21 cellular contexts compared by ENCODE assay signal in the genomic region with DNA sequence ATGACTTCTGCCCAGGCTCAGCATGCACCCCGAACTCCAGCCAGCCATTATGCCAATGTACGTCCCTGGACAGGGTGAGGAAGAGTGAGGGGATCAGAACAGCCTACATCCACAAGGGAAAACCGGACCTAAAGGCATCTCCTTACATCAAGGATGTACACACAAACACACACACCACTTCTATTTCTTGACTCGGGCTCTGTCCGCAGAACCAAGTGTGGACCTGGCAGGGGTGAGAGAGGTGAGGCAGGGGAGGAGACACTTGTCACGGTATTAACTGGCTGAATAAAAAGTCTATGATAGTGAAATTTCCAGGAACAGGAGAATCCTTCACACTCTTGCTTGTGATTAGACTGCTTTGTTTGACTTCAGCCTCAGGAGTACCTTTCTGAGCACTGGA. TPM values are rescaled to one million over a fixed set of nuclear protein-coding genes. Genes with fewer than 3 reads are reported as not detected.
DNase-seq lines count a peak whose midpoint lies in the region; ATAC-seq and TF ChIP-seq lines count a peak whose summit lies in the region.
"Had no signal": no experiment of that assay in that cellular context is flagged by ENCODE, and none has a peak within 500 bp of the region (broad histone marks: within the 10 kb centered on the region; RNA-seq: fewer than 3 reads in every experiment).

No MANE protein-coding gene starts in this region.

- H3K9me3 ChIP-seq in fibroblast of lung (ENCODE audit: control insufficient read depth, insufficient read depth, low read depth, low read length) (no peaks in the 10 kb centered on the region), parathyroid adenoma (ENCODE audit: control insufficient read depth, low read length) (no peaks in the 10 kb centered on the region), transverse colon (no peaks in the 10 kb centered on the region), A673 (ENCODE audit: low read depth, low read length, poor library complexity, severe bottlenecking) (no peaks in the 10 kb centered on the region)

- H3K27ac ChIP-seq in fibroblast of lung (ENCODE audit: insufficient read depth, low read length) (no peak overlapping the region), parathyroid adenoma (no peak overlapping the region), transverse colon (peak overlapping the region; percentile 84 to 91 (median 87)), A673 (ENCODE audit: low read depth, low read length, poor library complexity, severe bottlenecking) (no peak overlapping the region)
- H3K27ac ChIP-seq: 22Rv1, HL-60, PC-9, SK-N-MC had no signal

- no TSS peak for BruUV-seq in A673 (replicated peaks; lab: Mats Ljungman, UMichigan)

- H3K4me3 ChIP-seq in fibroblast of lung (replicated peaks in 1 of 4; ENCODE audit: control extremely low read depth in 1 of 4, insufficient read depth in 1 of 4, low read depth in 3 of 4, low read length in 4 of 4) (peak overlapping the region in 2 of 4 experiments; percentile 39 to 76), parathyroid adenoma (ENCODE audit: low read depth, low read length) (peak overlapping the region; percentile 68), transverse colon (peak overlapping the region; percentile 40 to 57 (median 50)), A673 (ENCODE audit: low read depth, low read length, poor library complexity, severe bottlenecking) (no peak overlapping the region)
- H3K4me3 ChIP-seq: PC-9, SK-N-MC had no signal

- no peak for TF ChIP-seq EP300 in transverse colon (IDR thresholded peaks at IDR 0.05; ENCODE audit: low read depth)

- intact Hi-C loops in transverse colon (cut with DNase I; ENCODE audit: low total_unique reads) = no loop called here
- intact Hi-C loops in A673 (cut with micrococcal nuclease; ENCODE audit: unreplicated experiment) = no loop called here

- H3K36me3 ChIP-seq in fibroblast of lung (ENCODE audit: control insufficient read depth, insufficient read depth, low read length) = peaks cover 1% of the 10 kb centered on the region
- no peaks in the 10 kb centered on the region for H3K36me3 ChIP-seq in parathyroid adenoma (ENCODE audit: control insufficient read depth, insufficient read depth, low read length)
- H3K36me3 ChIP-seq in transverse colon = no peaks in the 10 kb centered on the region
- no peaks in the 10 kb centered on the region for H3K36me3 ChIP-seq in A673 (ENCODE audit: insufficient read depth, low read length, poor library complexity, severe bottlenecking)

- H3K79me2 ChIP-seq in fibroblast of lung (ENCODE audit: control insufficient read depth, insufficient read depth, low read length) = peaks cover 12% of the 10 kb centered on the region
- H3K79me2 ChIP-seq in parathyroid adenoma = no peaks in the 10 kb centered on the region

- H3K9ac ChIP-seq in fibroblast of lung (ENCODE audit: insufficient read depth, low read length) = no peak overlapping the region
- H3K9ac ChIP-seq in parathyroid adenoma = no peak overlapping the region

- DNase-seq in NCI-H82 (lab: John Stamatoyannopoulos, UW) (peak; percentile 34), NCI-H82 treated with DMSO at 0.1 percent for 48 hours (lab: John Stamatoyannopoulos, UW; ENCODE audit: unreplicated experiment) (no peak), fibroblast of lung (ENCODE audit: low read depth in 2 of 2) (no peak), transverse colon (no peak), A673 (ENCODE audit: low spot score) (no peak), amniotic stem cell (lab: John Stamatoyannopoulos, UW) (no peak)
- DNase-seq: activated CD4-positive, alpha-beta T cell treated with anti-CD3 and anti-CD28 coated beads, Interleukin-2, amount 50 U/mL, for 4 hours; activated T-cell treated with anti-CD3 and anti-CD28 coated beads, Interleukin-2, amount 50 U/mL, for 4 hours; caudate nucleus; DMS79; KBM-7; NCI-H1092; NCI-H2107; NCI-H69; PC-9 had no signal

- ATAC-seq in HG02852 (IDR thresholded peaks at IDR 0.05; ENCODE audit: unreplicated experiment) = no peak
- ATAC-seq: activated T-cell treated with anti-CD3 and anti-CD28 coated beads, Interleukin-2, amount 50 U/mL, for 4 hours had no signal

- CTCF ChIA-PET in A673 (lab: Charles Lee) = no interaction called here

- TF ChIP-seq CTCF in fibroblast of lung (conservative IDR thresholded peaks at IDR 0.05 in 1 of 2, IDR thresholded peaks at IDR 0.05 in 1 of 2; ENCODE audit: low read depth in 1 of 2, low read length in 2 of 2) = no peak
- no peak for TF ChIP-seq CTCF in parathyroid adenoma (IDR thresholded peaks at IDR 0.05)
- TF ChIP-seq CTCF in transverse colon (IDR thresholded peaks at IDR 0.05) = no peak
- no peak for TF ChIP-seq CTCF in A673 (conservative IDR thresholded peaks at IDR 0.05; ENCODE audit: low read depth, low read length)

- WGBS in transverse colon (ENCODE audit: low coverage in 1 of 2), 2 donors = 55% methylated on average over 6 of the region's 6 CpGs; no CpG with 5 or more reads in 1 of the 2 donors

- no peaks in the 10 kb centered on the region for H3K27me3 ChIP-seq in fibroblast of lung (ENCODE audit: control insufficient read depth, insufficient read depth, low read length)
- no peaks in the 10 kb centered on the region for H3K27me3 ChIP-seq in parathyroid adenoma (ENCODE audit: control insufficient read depth, insufficient read depth, low read length)
- H3K27me3 ChIP-seq in transverse colon = peaks cover 32% of the 10 kb centered on the region
- no peaks in the 10 kb centered on the region for H3K27me3 ChIP-seq in A673 (replicated peaks; ENCODE audit: insufficient read depth, low read depth, low read length, poor library complexity)

- POLR2A ChIA-PET in A673 (lab: Charles Lee; ENCODE audit: low non-redundant PET) = no interaction called here

- H2AFZ ChIP-seq in fibroblast of lung (ENCODE audit: low read length) (no peak overlapping the region), parathyroid adenoma (no peak overlapping the region)
- H2AFZ ChIP-seq: PC-9 had no signal

- no peaks in the 10 kb centered on the region for H4K20me1 ChIP-seq in fibroblast of lung (ENCODE audit: control insufficient read depth, extremely low read depth, insufficient read depth, low read length)

- H3K4me1 ChIP-seq in fibroblast of lung (ENCODE audit: control insufficient read depth, extremely low read depth, insufficient read depth, low read length) = peaks cover 20% of the 10 kb centered on the region
- H3K4me1 ChIP-seq in parathyroid adenoma = peaks cover 8% of the 10 kb centered on the region
- peaks cover 0 to 18% (median 7%) of the 10 kb centered on the region in 4 donors for H3K4me1 ChIP-seq in transverse colon
- H3K4me1 ChIP-seq in A673 (ENCODE audit: insufficient read depth, low read length, poor library complexity, severe bottlenecking) = peaks cover 8% of the 10 kb centered on the region

- in situ Hi-C loops in transverse colon (cut with MboI; ENCODE audit: low pct_ligation_motif_present in 1 of 4, low pct_unique_long_range_greater_than_20kb in 1 of 4, low sequenced_read_pairs in 3 of 4) = no loop called here

- H3K4me2 ChIP-seq in fibroblast of lung (ENCODE audit: extremely low read depth, insufficient read depth, low read length) (peak overlapping the region; percentile 33), parathyroid adenoma (ENCODE audit: low read length) (peak overlapping the region; percentile 95)
- H3K4me2 ChIP-seq: PC-9 had no signal

- TF ChIP-seq POLR2A in transverse colon (IDR thresholded peaks at IDR 0.05) = peak; percentile 10

RNA-seq across cellular contexts. Expression of gene LMOD1, which starts 2.3 kb away (rescaled TPM):
- 20.5 and 36.3 TPM in 2 replicates for total RNA-seq in fibroblast of lung
- 9.7 and 74.9 TPM in 2 replicates for polyA plus RNA-seq in fibroblast of lung
- 12.2 and 102 TPM in 2 replicates for polyA plus RNA-seq in fibroblast of lung (2012)
- polyA minus RNA-seq in fibroblast of lung (ENCODE audit: low replicate concordance) = 15.5 and 153 TPM in 2 replicates
- total RNA-seq in transverse colon = 100 to 1,000 TPM in 3 of 4 donors, 10 to 100 TPM in 1; 73.2 to 166 (median 115) TPM
- 0.20 TPM in 1 of 2 replicates, not detected in the other for total RNA-seq in A673 (2021)
- total RNA-seq: lung microvascular endothelial cell had no signal

RNA-seq across cellular contexts. Expression of gene TIMM17A, which starts 11.3 kb away (rescaled TPM):
- total RNA-seq in fibroblast of lung (41.9 and 47.7 TPM in 2 replicates), transverse colon (10 to 100 TPM in 3 of 4 donors, 1 to 10 TPM in 1; 3.0 to 37.0 (median 33.7) TPM), A673 (2021) (111 and 112 TPM in 2 replicates)
- 102 and 103 TPM in 2 replicates for polyA plus RNA-seq in fibroblast of lung
- polyA plus RNA-seq in fibroblast of lung (2012) = 87.4 and 89.3 TPM in 2 replicates
- polyA minus RNA-seq in fibroblast of lung (ENCODE audit: low replicate concordance) = 0.82 and 37.3 TPM in 2 replicates

RNA-seq across cellular contexts. Expression of gene RNPEP, which starts 38.4 kb away (rescaled TPM):
- total RNA-seq in fibroblast of lung = 43.7 and 77.1 TPM in 2 replicates
- polyA plus RNA-seq in fibroblast of lung = 56.9 and 63.1 TPM in 2 replicates
- polyA plus RNA-seq in fibroblast of lung (2012) = 67.5 and 69.1 TPM in 2 replicates
- 149 and 172 TPM in 2 replicates for polyA minus RNA-seq in fibroblast of lung (ENCODE audit: low replicate concordance)
- 100 to 1,000 TPM; 118 to 285 (median 184) TPM for total RNA-seq in transverse colon
- 59.3 and 74.1 TPM in 2 replicates for total RNA-seq in A673 (2021)

RNA-seq across cellular contexts. Expression of gene SHISA4, which starts 55.3 kb away (rescaled TPM):
- total RNA-seq in fibroblast of lung (15.4 and 27.1 TPM in 2 replicates), transverse colon (1 to 10 TPM; 2.2 to 6.7 (median 4.6) TPM), A673 (2021) (1.2 and 2.6 TPM in 2 replicates)
- polyA plus RNA-seq in fibroblast of lung = 19.0 and 19.2 TPM in 2 replicates
- polyA plus RNA-seq in fibroblast of lung (2012) = 33.9 and 36.0 TPM in 2 replicates
- polyA minus RNA-seq in fibroblast of lung (ENCODE audit: low replicate concordance) = 85.3 and 92.1 TPM in 2 replicates

Comparison
In these comparisons a context has a peak if more than half of its experiments do, and no peak if none do; other contexts are left out.
1. H3K27ac ChIP-seq: peak in transverse colon (4 of 4); none in fibroblast of lung (single experiment), parathyroid adenoma (single experiment) and A673 (single experiment).
2. RNA of gene LMOD1, which starts 2.3 kb away (total RNA-seq): 73.2 to 166 TPM in transverse colon and 20.5 to 36.3 TPM in fibroblast of lung; 0.20 TPM in A673; every median in the first group is over 10 times any median in the second.